In the genomic region with DNA sequence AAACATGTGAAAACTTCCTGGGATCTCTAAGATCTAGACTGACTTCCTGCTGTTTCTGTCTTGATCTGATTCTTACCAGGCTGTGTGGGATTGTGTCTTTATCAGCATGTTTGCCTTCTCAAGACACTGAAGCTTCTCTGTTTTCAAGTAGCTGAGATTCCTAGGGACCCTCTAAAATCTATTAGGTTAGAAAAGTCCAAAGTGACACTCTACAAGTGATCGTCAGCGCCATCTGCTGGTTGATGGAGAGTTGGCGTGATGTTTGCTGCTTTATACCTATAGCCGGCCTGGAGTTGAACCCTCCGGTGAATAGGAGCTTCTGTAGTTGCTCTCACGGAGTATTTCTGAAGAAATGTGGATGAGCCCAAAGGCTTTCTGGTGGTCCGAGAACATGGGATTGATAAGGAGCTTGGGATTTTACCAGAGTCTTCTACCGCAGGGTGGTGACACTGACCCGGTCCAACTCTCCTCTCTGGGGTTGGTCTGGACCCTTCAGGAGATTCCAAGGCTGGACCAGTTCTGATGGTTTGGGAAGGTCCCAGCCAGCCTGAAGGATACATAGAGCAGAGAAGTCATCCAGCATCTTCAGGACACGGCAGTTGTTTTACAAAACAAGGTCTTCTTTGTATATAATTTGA, we compare ENCODE assay signal across 7 cellular contexts.
A peak's percentile ranks its signal among the peaks of the same experiment; 100 is the strongest.
DNase-seq lines count a peak whose midpoint lies in the region; ATAC-seq, FAIRE-seq and TF ChIP-seq lines count a peak whose summit lies in the region.

No MANE protein-coding gene starts in this region.

- no peak overlapping the region for H3K9ac ChIP-seq in KMS-11

- H3K4me2 ChIP-seq in KMS-11 = no peak overlapping the region

- WGBS in gastroesophageal sphincter (ENCODE audit: low coverage in 1 of 2), 2 donors = 30 to 100% methylated on average over 1 to 10 of the region's 10 CpGs
- WGBS in pancreas, 2 donors = 30 to 33% methylated on average over 10 of the region's 10 CpGs

- peaks cover 15% of the 10 kb centered on the region for H3K27me3 Mint-ChIP-seq in type B pancreatic cell

- TF ChIP-seq EP300 in gastroesophageal sphincter (IDR thresholded peaks at IDR 0.05) = no peak

- H3K36me3 Mint-ChIP-seq in type B pancreatic cell = no peaks in the 10 kb centered on the region

- H3K27ac ChIP-seq in KMS-11 (no peak overlapping the region), RWPE1 (no peak overlapping the region), gastroesophageal sphincter (no peak overlapping the region), pancreas (no peak overlapping the region)

- H3K9me3 Mint-ChIP-seq in type B pancreatic cell = no peaks in the 10 kb centered on the region

- no peak overlapping the region for H3K4me3 Mint-ChIP-seq in type B pancreatic cell

- H3K4me1 Mint-ChIP-seq in type B pancreatic cell (ENCODE audit: unreplicated experiment) = peaks cover 4% of the 10 kb centered on the region

- intact Hi-C loops in pancreas (cut with DNase I) = loop anchor here in 1 of 3 donors (5.0 to 10.0 kb wide), 2 partner anchors 104 to 296 kb away; no protein-coding TSS in a partner anchor

- H3K9me3 ChIP-seq in gastroesophageal sphincter (no peaks in the 10 kb centered on the region), pancreas (no peaks in the 10 kb centered on the region)

- no peaks in the 10 kb centered on the region for H3K79me2 ChIP-seq in KMS-11 (ENCODE audit: insufficient read depth, low read depth)

- CTCF ChIA-PET in RWPE1 (lab: Yijun Ruan, JAX) = interaction anchor here (0.5 to 1.2 kb wide), 6 partner anchors 8 to 178 kb away, joined by 3 to 7 read pairs (median 3); no protein-coding TSS in a partner anchor

- ATAC-seq in gastroesophageal sphincter (peak; percentile 58), pancreas (peak in 3 of 4 donors; percentile 82 to 88 (median 87))

- H4K20me1 ChIP-seq in KMS-11 (ENCODE audit: insufficient read depth) = no peaks in the 10 kb centered on the region

- peak; percentile 36 for DNase-seq in RWPE1 (ENCODE audit: low spot score)
- peak; percentile 60 for DNase-seq in activated T-helper 9 cell treated with anti-CD3 and anti-CD28 coated beads, Interleukin-2, amount 50 U/mL, for 16 hours (ENCODE audit: low read depth)
- DNase-seq in pancreas = peak; percentile 35 to 89 (median 66)
- no peak for DNase-seq in type B pancreatic cell (ENCODE audit: extremely low spot score, unreplicated experiment)

- H3K27me3 ChIP-seq in KMS-11 (ENCODE audit: insufficient read depth, low read depth) (no peaks in the 10 kb centered on the region), gastroesophageal sphincter (no peaks in the 10 kb centered on the region), pancreas (no peaks in the 10 kb centered on the region)

- POLR2A ChIA-PET in RWPE1 (lab: Yijun Ruan, JAX; ENCODE audit: low non-redundant PET) = no interaction called here

- TF ChIP-seq CTCF in GM12874 (IDR thresholded peaks at IDR 0.05; ENCODE audit: insufficient read depth, low read depth, low read length) (peak; percentile 78), KMS-11 (conservative IDR thresholded peaks at IDR 0.05; ENCODE audit: low read depth, low read length) (peak; percentile 97), RWPE1 (conservative IDR thresholded peaks at IDR 0.05; ENCODE audit: low read depth) (peak; percentile 86), gastroesophageal sphincter (IDR thresholded peaks at IDR 0.05) (peak; percentile 65 to 76 (median 70)), pancreas (IDR thresholded peaks at IDR 0.05) (peak; percentile 77 to 84 (median 81)), type B pancreatic cell (conservative IDR thresholded peaks at IDR 0.05) (peak; percentile 92)

- H3K36me3 ChIP-seq in KMS-11 (ENCODE audit: insufficient read depth) = no peaks in the 10 kb centered on the region
- peaks cover 0 to 25% of the 10 kb centered on the region in 2 donors for H3K36me3 ChIP-seq in gastroesophageal sphincter
- peaks cover 0 to 10% (median 0%) of the 10 kb centered on the region in 3 donors for H3K36me3 ChIP-seq in pancreas

- H3K4me3 ChIP-seq in KMS-11 (IDR thresholded peaks at IDR 0.05; ENCODE audit: insufficient read depth, low read depth, low read length) = no peak overlapping the region
- H3K4me3 ChIP-seq in gastroesophageal sphincter = no peak overlapping the region
- H3K4me3 ChIP-seq in pancreas = no peak overlapping the region

- H3K4me1 ChIP-seq in KMS-11 (ENCODE audit: low read depth, poor library complexity, severe bottlenecking) = no peaks in the 10 kb centered on the region
- H3K4me1 ChIP-seq in gastroesophageal sphincter = no peaks in the 10 kb centered on the region
- no peaks in the 10 kb centered on the region for H3K4me1 ChIP-seq in pancreas

- no peak overlapping the region for H2AFZ ChIP-seq in KMS-11 (ENCODE audit: low read depth)

- H3K27ac Mint-ChIP-seq in type B pancreatic cell = no peak overlapping the region

- no peak for FAIRE-seq in pancreas (lab: Jason Lieb, UNC)

- TF ChIP-seq POLR2A in gastroesophageal sphincter (IDR thresholded peaks at IDR 0.05) = no peak
